ENCODE assay signal across 8 cellular contexts in the genomic region with DNA sequence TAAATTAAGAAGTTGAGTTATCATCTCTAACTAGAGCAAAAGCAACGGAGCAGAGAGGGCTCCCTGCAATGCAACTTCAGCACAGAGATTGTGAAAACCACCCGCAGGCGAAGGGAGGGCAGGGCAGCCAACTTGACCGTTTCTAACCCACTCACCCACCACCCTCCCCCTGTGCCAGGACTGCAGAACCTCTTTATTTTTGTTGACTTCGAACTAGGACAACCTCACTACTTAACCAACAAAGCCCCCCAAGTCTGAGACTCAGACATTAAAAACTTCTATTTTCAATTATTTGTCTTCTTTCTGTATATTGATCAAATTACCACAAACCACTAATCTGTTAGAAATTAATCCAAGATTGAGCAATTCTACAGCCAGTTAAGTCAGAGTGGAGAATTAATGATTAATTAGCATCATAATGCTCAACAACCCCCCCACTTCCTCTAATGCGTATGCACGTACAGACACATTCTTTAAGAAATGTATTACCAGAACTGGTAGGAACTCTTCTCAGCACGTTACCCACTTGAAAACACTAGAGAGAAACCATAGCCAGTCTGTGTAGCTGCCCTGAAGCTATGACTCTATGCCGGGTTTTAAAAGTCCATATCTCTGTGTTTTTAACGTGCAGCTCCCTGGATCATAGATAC. TPM values are rescaled to one million over a fixed set of nuclear protein-coding genes. Genes with fewer than 3 reads are reported as not detected.
DNase-seq lines count a peak whose midpoint lies in the region; ATAC-seq, FAIRE-seq and TF ChIP-seq lines count a peak whose summit lies in the region.

No MANE protein-coding gene starts in this region.

- no peaks in the 10 kb centered on the region for H4K20me1 ChIP-seq in GM12878 (ENCODE audit: control insufficient read depth, insufficient read depth)

- no peaks in the 10 kb centered on the region for H3K9me3 Mint-ChIP-seq in Calu3 (ENCODE audit: low read depth, unreplicated experiment)
- H3K9me3 Mint-ChIP-seq in stimulated activated effector memory CD8-positive, alpha-beta T cell treated with anti-CD3 and anti-CD28 coated beads, Interleukin-12 subunit alpha, Interleukin-12 subunit beta, amount 100 ng/mL, for 72 hours: no peaks in the 10 kb centered on the region

- peak overlapping the region; percentile 67 for H3K4me2 ChIP-seq in GM12878 (ENCODE audit: control insufficient read depth, insufficient read depth)

- H3K9ac ChIP-seq in GM12878 (ENCODE audit: control insufficient read depth, insufficient read depth, low read length): peak overlapping the region; percentile 82; the same call in 1 of the 2 replicates

- no peak for FAIRE-seq in GM12878 (lab: Jason Lieb, UNC)

- in situ Hi-C loops in GM12878 (cut with MboI): no loop called here

- H2AFZ ChIP-seq in GM12878 (ENCODE audit: control insufficient read depth, low read depth, low read length): no peak overlapping the region; the same call in none of the 2 replicates

- peaks cover 87% of the 10 kb centered on the region for H3K4me1 Mint-ChIP-seq in Calu3 (ENCODE audit: low read depth, unreplicated experiment)
- peaks cover 14% of the 10 kb centered on the region for H3K4me1 Mint-ChIP-seq in stimulated activated effector memory CD8-positive, alpha-beta T cell treated with anti-CD3 and anti-CD28 coated beads, Interleukin-12 subunit alpha, Interleukin-12 subunit beta, amount 100 ng/mL, for 72 hours

- POLR2A ChIA-PET in GM12878 (lab: Charles Lee): interaction anchor here (0.6 to 5.2 kb wide), 14 partner anchors 9 to 85 kb away, joined by 3 to 55 read pairs (median 9); no protein-coding TSS in a partner anchor

- H3K36me3 ChIP-seq in GM12878 (ENCODE audit: control insufficient read depth in 2 of 2, insufficient read depth in 2 of 2, low read length in 1 of 2) (peaks cover 7 to 16% of the 10 kb centered on the region in 2 experiments; a peak in 3 of 4 replicates), muscle layer of duodenum (ENCODE audit: control insufficient read depth in 1 of 2, insufficient read depth in 2 of 2, low read length in 2 of 2) (peaks cover 6 to 10% of the 10 kb centered on the region in 2 donors)

- 46% methylated on average over 10 of the region's 10 CpGs for WGBS in GM12878 (ENCODE audit: insufficient coverage, insufficient replicate concordance, low lambda C conversion rate, missing lambda C conversion rate)

- BruUV-seq in Calu3 (replicated peaks; lab: Mats Ljungman, UMichigan): no TSS peak
- no TSS peak for BruUV-seq in GM12878 (replicated peaks; lab: Mats Ljungman, UMichigan)

- peaks cover 13% of the 10 kb centered on the region for H3K27me3 Mint-ChIP-seq in Calu3 (ENCODE audit: unreplicated experiment)

- ATAC-seq in HG02678 (IDR thresholded peaks at IDR 0.05; ENCODE audit: unreplicated experiment): peak; percentile 38
- ATAC-seq in GM12878: peak; percentile 67
- ATAC-seq in stimulated activated effector memory CD8-positive, alpha-beta T cell treated with anti-CD3 and anti-CD28 coated beads, Interleukin-12 subunit alpha, Interleukin-12 subunit beta, amount 100 ng/mL, for 72 hours: no peak

- 0 out of 4 replicates have a peak, but pooled peaks of 1 of the 2 experiments have one; percentile 18 for TF ChIP-seq EP300 in GM12878 (IDR thresholded peaks at IDR 0.05; ENCODE audit: borderline replicate concordance in 1 of 2, control insufficient read depth in 1 of 2, low read depth in 2 of 2, low read length in 2 of 2)

- H3K4me1 ChIP-seq in GM12878 (ENCODE audit: control insufficient read depth, insufficient read depth, low read length) (peaks cover 7% of the 10 kb centered on the region), muscle layer of duodenum (ENCODE audit: control insufficient read depth in 1 of 2, insufficient read depth in 2 of 2, low read length in 2 of 2) (peaks cover 9 to 38% of the 10 kb centered on the region in 2 donors)

- no peaks in the 10 kb centered on the region; the same call in 2 of the 3 replicates for H3K9me3 ChIP-seq in GM12878 (replicated peaks; ENCODE audit: control insufficient read depth, insufficient read depth, low read length)
- no peaks in the 10 kb centered on the region for H3K9me3 ChIP-seq in muscle layer of duodenum (ENCODE audit: control insufficient read depth in 1 of 2, low read length in 2 of 2)

- SMC1A ChIA-PET in GM12878 (lab: Charles Lee; ENCODE audit: uncharacterized antibody, unreplicated experiment): interaction anchor here (0.7 to 11.5 kb wide), 20 partner anchors 8 to 171 kb away, joined by 3 to 116 read pairs (median 8); no protein-coding TSS in a partner anchor

- H3K27ac ChIP-seq in GM12878 (ENCODE audit: control insufficient read depth, insufficient read depth) (peak overlapping the region; percentile 28), muscle layer of duodenum (ENCODE audit: low read length) (peak overlapping the region; percentile 76)

- CTCF ChIA-PET in Calu3 (lab: Charles Lee): interaction anchor here (0.6 to 2.1 kb wide), 8 partner anchors 11 to 290 kb away, joined by 3 to 9 read pairs (median 4); no protein-coding TSS in a partner anchor
- CTCF ChIA-PET in GM12878 (lab: Yijun Ruan, JAX): interaction anchor here (0.7 to 7.8 kb wide), 12 partner anchors 11 to 325 kb away, joined by 3 to 73 read pairs (median 10); no protein-coding TSS in a partner anchor

- peak overlapping the region; percentile 95 for H3K4me3 ChIP-seq in GM12878
- H3K4me3 ChIP-seq in muscle layer of duodenum (ENCODE audit: low read depth in 1 of 2, low read length in 2 of 2): peak overlapping the region; percentile 4 to 36

- intact Hi-C loops in Calu3 (cut with micrococcal nuclease; ENCODE audit: unreplicated experiment): loop anchor here (1.0 kb wide), 1 partner anchor 52 kb away; no protein-coding TSS in a partner anchor
- intact Hi-C loops in GM12878 (cut with micrococcal nuclease; ENCODE audit: unreplicated experiment): loop anchor here (2.0 to 5.0 kb wide), 3 partner anchors 66 to 228 kb away; a partner anchor contains a TSS

- H3K4me3 Mint-ChIP-seq in Calu3 (ENCODE audit: low read depth, unreplicated experiment): peak overlapping the region; percentile 85
- no peak overlapping the region for H3K4me3 Mint-ChIP-seq in stimulated activated effector memory CD8-positive, alpha-beta T cell treated with anti-CD3 and anti-CD28 coated beads, Interleukin-12 subunit alpha, Interleukin-12 subunit beta, amount 100 ng/mL, for 72 hours

- DNase-seq in Calu3 (peak; percentile 90), GM12878 (ENCODE audit: low read depth, low spot score) (peak; percentile 41), NCI-H1436 treated with DMSO at 0.1 percent for 48 hours (lab: John Stamatoyannopoulos, UW) (no peak)
- no peak for DNase-seq in stimulated activated CD4-positive, alpha-beta T cell treated with anti-CD3 and anti-CD28 coated beads, Interleukin-4, amount 100 ng/mL, for 1 hour
- no peak for DNase-seq in stimulated activated effector memory CD8-positive, alpha-beta T cell treated with anti-CD3 and anti-CD28 coated beads, Interleukin-12 subunit alpha, Interleukin-12 subunit beta, amount 100 ng/mL, for 72 hours (ENCODE audit: low spot score in 2 of 2)
- DNase-seq in activated CD4-positive, CD25-positive, alpha-beta regulatory T cell (lab: John Stamatoyannopoulos, UW): no peak

- no peak for TF ChIP-seq POLR2A in GM12878 (IDR thresholded peaks at IDR 0.05; ENCODE audit: low read depth, low read length)

- peak overlapping the region; percentile 94 for H3K27ac Mint-ChIP-seq in Calu3 (ENCODE audit: unreplicated experiment)
- H3K27ac Mint-ChIP-seq in stimulated activated effector memory CD8-positive, alpha-beta T cell treated with anti-CD3 and anti-CD28 coated beads, Interleukin-12 subunit alpha, Interleukin-12 subunit beta, amount 100 ng/mL, for 72 hours: no peak overlapping the region

- H3K79me2 ChIP-seq in GM12878 (ENCODE audit: control insufficient read depth, insufficient read depth, low read length): peaks cover 29% of the 10 kb centered on the region

- RAD21 ChIA-PET in GM12878 (lab: Charles Lee; ENCODE audit: unreplicated experiment): interaction anchor here (1.0 to 6.2 kb wide), 11 partner anchors 9 to 85 kb away, joined by 3 to 91 read pairs (median 10); no protein-coding TSS in a partner anchor

- peak; percentile 6; the same call in 1 of the 2 replicates for TF ChIP-seq RAD21 in GM12878 (IDR thresholded peaks at IDR 0.05; ENCODE audit: insufficient read depth, low read depth, low read length)

- H3K36me3 Mint-ChIP-seq in Calu3 (ENCODE audit: insufficient read depth, unreplicated experiment): peaks cover 64% of the 10 kb centered on the region
- peaks cover 5% of the 10 kb centered on the region for H3K36me3 Mint-ChIP-seq in stimulated activated effector memory CD8-positive, alpha-beta T cell treated with anti-CD3 and anti-CD28 coated beads, Interleukin-12 subunit alpha, Interleukin-12 subunit beta, amount 100 ng/mL, for 72 hours

- TF ChIP-seq CTCF in Calu3 (IDR thresholded peaks at IDR 0.05; ENCODE audit: unreplicated experiment) (peak; percentile 47), GM12878 (IDR thresholded peaks at IDR 0.05 in 2 of 3, conservative IDR thresholded peaks at IDR 0.05 in 1 of 3; ENCODE audit: control insufficient read depth in 2 of 3, extremely low read depth in 1 of 3, insufficient read depth in 1 of 3, low read depth in 3 of 3, low read length in 3 of 3) (peak in 2 of 3 experiments; percentile 15 to 25; a peak in 2 of 6 replicates)

- H3K27me3 ChIP-seq in GM12878 (replicated peaks in 1 of 2; ENCODE audit: control insufficient read depth in 2 of 2, insufficient read depth in 2 of 2, low read length in 1 of 2) (no peaks in the 10 kb centered on the region), muscle layer of duodenum (ENCODE audit: low read depth, low read length) (no peaks in the 10 kb centered on the region)

RNA-seq across cellular contexts. Expression of a gene that starts 2.0 kb away (rescaled TPM):
- total RNA-seq in Calu3 (2022) (42.4 and 55.2 TPM in 2 replicates), GM12878 (2014; rRNA removed) (70.6 and 76.8 TPM in 2 replicates), GM12878 (2014; rRNA removed; fragmentation: Illumina TruSeq; extraction: Trizol) (40.5 and 44.9 TPM in 2 replicates), GM12878 (2021) (103 and 112 TPM in 2 replicates)
- 159 and 160 TPM in 2 replicates for total RNA-seq in GM12878 (2013; cell fraction: nucleolus; rRNA removed)
- polyA plus RNA-seq in GM12878 (2011; ENCODE audit: low read depth): 27.7 TPM
- polyA plus RNA-seq in GM12878 (2011; rRNA removed) (35.1 and 70.0 TPM in 2 replicates), GM12878 (2014; fragmentation: Illumina TruSeq; extraction: Trizol) (41.3 and 72.2 TPM in 2 replicates), GM12878 (2014; fragmentation: Nextera tagmentation; extraction: Ambion mirVana) (10 to 100 TPM; 49.1 to 73.6 TPM), GM12878 (2014; rRNA removed) (65.1 and 74.2 TPM in 2 replicates), GM12878 (2016; fragmentation: Nextera tagmentation; extraction: Ambion mirVana) (100 to 1,000 TPM; 170 to 177 TPM)
- polyA plus RNA-seq in GM12878 (2011; cell fraction: cytosol; rRNA removed): 57.3 and 68.0 TPM in 2 replicates
- 69.0 and 72.8 TPM in 2 replicates for polyA plus RNA-seq in GM12878 (2011; cell fraction: nucleus; rRNA removed)
- polyA plus RNA-seq in GM12878 (2012): 39.3 and 54.1 TPM in 2 replicates
- polyA minus RNA-seq in GM12878 (2011; rRNA and poly(A)+ RNA removed): 66.8 and 76.8 TPM in 2 replicates
- polyA minus RNA-seq in GM12878 (2011; cell fraction: cytosol; rRNA and poly(A)+ RNA removed): 23.4 and 24.0 TPM in 2 replicates
- polyA minus RNA-seq in GM12878 (2011; cell fraction: nucleus; rRNA and poly(A)+ RNA removed): 47.8 and 90.9 TPM in 2 replicates

Comparison
In these comparisons a context has a peak if more than half of its experiments do, and no peak if none do; other contexts are left out.
1. DNase-seq: peak in Calu3 (single experiment) and GM12878 (single experiment); none in stimulated activated CD4-positive, alpha-beta T cell treated with anti-CD3 and anti-CD28 coated beads, Interleukin-4, amount 100 ng/mL, for 1 hour (single experiment), NCI-H1436 treated with DMSO at 0.1 percent for 48 hours (single experiment), stimulated activated effector memory CD8-positive, alpha-beta T cell treated with anti-CD3 and anti-CD28 coated beads, Interleukin-12 subunit alpha, Interleukin-12 subunit beta, amount 100 ng/mL, for 72 hours (0 of 2) and activated CD4-positive, CD25-positive, alpha-beta regulatory T cell (0 of 4).